ENCODE assay signal across 31 cellular contexts in genomic region chr11:40816976-40817375, GRCh38.
"Had no signal": no experiment of that assay in that cellular context is flagged by ENCODE, and none has a peak within 500 bp of the region (broad histone marks: within the 10 kb centered on the region; RNA-seq: fewer than 3 reads in every experiment).

No MANE protein-coding gene starts in this region.

- H3K27ac ChIP-seq: adrenal gland, ascending aorta, body of pancreas, brain microvascular endothelial cell, breast epithelium, cardiac muscle cell had no signal

- H3K36me3 ChIP-seq: adrenal gland, ascending aorta, brain microvascular endothelial cell, breast epithelium, cardiac muscle cell had no signal

- H3K27me3 ChIP-seq: adrenal gland, ascending aorta, body of pancreas, brain microvascular endothelial cell, breast epithelium, cardiac muscle cell had no signal

- ATAC-seq: activated naive CD4-positive, alpha-beta T cell treated with anti-CD3 and anti-CD28 coated beads, Interleukin-2, amount 50 U/mL, for 72 hours; activated naive CD8-positive, alpha-beta T cell treated with anti-CD3 and anti-CD28 coated beads, Interleukin-2, amount 50 U/mL, for 24 hours; activated T-cell treated with anti-CD3 and anti-CD28 coated beads, Interleukin-2, amount 50 U/mL, for 4 hours; activated T-cell treated with anti-CD3 and anti-CD28 coated beads, Interleukin-2, amount 50 U/mL, for 72 hours; activated T-helper 17 cell treated with anti-CD3 and anti-CD28 coated beads, Interleukin-2, amount 50 U/mL, for 72 hours; body of pancreas had no signal

- DNase-seq: activated effector memory CD4-positive, alpha-beta T cell treated with anti-CD3 and anti-CD28 coated beads, Interleukin-2, amount 50 U/mL, for 16 hours; activated effector memory CD4-positive, alpha-beta T cell treated with Interleukin-2 at 50 U/mL for 16 hours; activated gamma-delta T cell; activated gamma-delta T cell treated with Interleukin-2 at 50 U/mL for 16 hours; activated naive CD4-positive, alpha-beta T cell; activated naive CD4-positive, alpha-beta T cell treated with anti-CD3 and anti-CD28 coated beads for 36 hours; activated naive CD4-positive, alpha-beta T cell treated with anti-CD3 and anti-CD28 coated beads, Interleukin-2, amount 10 ng/mL, durations not matched to agents 7 days and 5 days; activated naive CD4-positive, alpha-beta T cell treated with anti-CD3 and anti-CD28 coated beads, Interleukin-2, amount 50 U/mL, for 16 hours; activated naive CD4-positive, alpha-beta T cell treated with Interleukin-2 at 50 U/mL for 16 hours; activated naive CD8-positive, alpha-beta T cell treated with anti-CD3 and anti-CD28 coated beads for 36 hours; activated naive CD8-positive, alpha-beta T cell treated with anti-CD3 and anti-CD28 coated beads, Interleukin-2, amount 10 ng/mL, durations not matched to agents 7 days and 5 days; activated naive CD8-positive, alpha-beta T cell treated with anti-CD3 and anti-CD28 coated beads, Interleukin-2, amount 50 U/mL, for 24 hours; activated T-cell treated with anti-CD3 and anti-CD28 coated beads, Interleukin-2, amount 50 U/mL, for 24 hours; activated T-cell treated with anti-CD3 and anti-CD28 coated beads, Interleukin-2, amount 50 U/mL, for 4 hours; activated T-cell treated with anti-CD3 and anti-CD28 coated beads, Interleukin-2, amount 50 U/mL, for 48 hours; activated T-cell treated with anti-CD3 and anti-CD28 coated beads, Interleukin-2, amount 50 U/mL, for 72 hours; adrenal gland; amniotic stem cell; amygdala; anterior cingulate cortex; aorta; body of pancreas; brain microvascular endothelial cell; caudate nucleus; central memory CD4-positive, alpha-beta T cell; cerebellar nuclear complex had no signal

- H3K4me3 ChIP-seq: adrenal gland, ascending aorta, body of pancreas, breast epithelium, cardiac muscle cell had no signal

- H3K9me3 ChIP-seq: adrenal gland, ascending aorta, breast epithelium had no signal
